In the genomic region with DNA sequence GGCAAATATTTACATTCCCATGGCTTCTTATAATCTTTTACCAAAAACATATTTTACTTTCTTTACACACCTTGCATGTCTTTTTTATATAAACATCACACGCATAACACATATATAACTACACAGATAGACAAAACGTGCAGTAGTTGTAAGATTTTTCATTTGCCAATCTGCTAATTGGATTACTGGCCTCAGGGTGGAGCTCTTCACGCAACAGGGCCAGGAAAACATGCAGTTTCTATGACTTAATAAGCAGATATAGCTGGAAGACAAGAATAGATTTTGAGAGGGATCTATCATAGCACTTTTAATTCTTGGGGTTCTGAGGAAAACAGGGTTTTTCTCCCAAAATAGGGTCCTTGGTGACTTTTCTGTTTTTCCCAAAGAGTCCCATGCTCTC, we compare ENCODE assay signal across 12 cellular contexts. TPM values are rescaled to one million over a fixed set of nuclear protein-coding genes. Genes with fewer than 3 reads are reported as not detected.
DNase-seq lines count a peak whose midpoint lies in the region; ATAC-seq, FAIRE-seq and TF ChIP-seq lines count a peak whose summit lies in the region.
"Had no signal": no experiment of that assay in that cellular context is flagged by ENCODE, and none has a peak within 500 bp of the region (broad histone marks: within the 10 kb centered on the region; RNA-seq: fewer than 3 reads in every experiment).

No MANE protein-coding gene starts in this region.

- CTCF ChIA-PET in T-cell (lab: Charles Lee) = interaction anchor here (1.1 to 1.2 kb wide), 2 partner anchors 9 to 14 kb away, joined by 3 to 4 read pairs; no protein-coding TSS in a partner anchor

- H3K36me3 ChIP-seq in small intestine (ENCODE audit: control insufficient read depth in 2 of 2, insufficient read depth in 2 of 2, low read length in 2 of 2) = no peaks in the 10 kb centered on the region
- H3K36me3 ChIP-seq: BLaER1, right atrium auricular region, stomach had no signal

- peaks cover 3% of the 10 kb centered on the region for H3K36me3 Mint-ChIP-seq in T-cell

- no peaks in the 10 kb centered on the region for H3K4me1 ChIP-seq in small intestine (ENCODE audit: control insufficient read depth in 2 of 2, insufficient read depth in 1 of 2, low read depth in 1 of 2, low read length in 1 of 2)
- H3K4me1 ChIP-seq: right atrium auricular region had no signal

- no peak overlapping the region for H3K4me3 ChIP-seq in choroid plexus epithelial cell (ENCODE audit: low read depth, low read length)
- H3K4me3 ChIP-seq in small intestine (ENCODE audit: low read depth in 1 of 2, low read length in 2 of 2) = no peak overlapping the region
- H3K4me3 ChIP-seq: BLaER1, right atrium auricular region, stomach had no signal

- POLR2A ChIA-PET in T-cell (lab: Charles Lee) = no interaction called here

- no peaks in the 10 kb centered on the region for H3K27me3 Mint-ChIP-seq in T-cell

- 54 to 70% (median 64%) methylated on average over 3 of the region's 3 CpGs for WGBS in small intestine, 3 donors

- H3K9me3 Mint-ChIP-seq in T-cell = no peaks in the 10 kb centered on the region

- H3K9me3 ChIP-seq in small intestine (ENCODE audit: control insufficient read depth, low read depth) = no peaks in the 10 kb centered on the region
- H3K9me3 ChIP-seq: BLaER1, right atrium auricular region, stomach had no signal

- FAIRE-seq in small intestine (lab: Jason Lieb, UNC) = no peak

- TF ChIP-seq CTCF in choroid plexus epithelial cell (conservative IDR thresholded peaks at IDR 0.05; ENCODE audit: low read depth, low read length) = peak; percentile 70

- H3K4me1 Mint-ChIP-seq in T-cell = peaks cover 3 to 7% (median 4%) of the 10 kb centered on the region in 3 donors

- no peak overlapping the region for H3K27ac ChIP-seq in small intestine (ENCODE audit: low read depth in 1 of 2, low read length in 1 of 2)
- H3K27ac ChIP-seq: BLaER1, right atrium auricular region had no signal

- no peak overlapping the region for H3K4me3 Mint-ChIP-seq in T-cell

- ATAC-seq in T-cell (replicated peaks in 1 of 4) (no peak), esophagus mucosa (no peak)

- no peaks in the 10 kb centered on the region for H3K27me3 ChIP-seq in small intestine (ENCODE audit: control insufficient read depth in 2 of 2, insufficient read depth in 2 of 2, low read length in 2 of 2)
- H3K27me3 ChIP-seq: BLaER1, right atrium auricular region, stomach had no signal

- H3K27ac Mint-ChIP-seq in T-cell = no peak overlapping the region

- DNase-seq in NOMO-1 treated with DMSO at 0.1 percent for 48 hours (lab: John Stamatoyannopoulos, UW; ENCODE audit: unreplicated experiment) = peak; percentile 15
- DNase-seq in NOMO-1 (lab: John Stamatoyannopoulos, UW; ENCODE audit: unreplicated experiment in 2 of 2) = no peak
- DNase-seq in NCI-H2227 treated with DMSO at 0.1 percent for 48 hours (lab: John Stamatoyannopoulos, UW) = peak; percentile 8
- peak; percentile 53 for DNase-seq in choroid plexus epithelial cell (ENCODE audit: low read depth)
- DNase-seq in small intestine = peak; percentile 3
- DNase-seq in stimulated activated CD4-positive, alpha-beta T cell treated with anti-CD3 and anti-CD28 coated beads, Interleukin-2, amount 100 ng/mL, for 48 hours = no peak
- no peak for DNase-seq in T-cell
- DNase-seq: activated CD4-positive, CD25-positive, alpha-beta regulatory T cell; stomach had no signal

RNA-seq across cellular contexts. Expression of a gene that starts 12.7 kb away (rescaled TPM):
- 10 to 100 TPM in 2 of 3 donors, 1 to 10 TPM in 1; 7.7 to 26.4 (median 12.4) TPM for polyA plus RNA-seq in small intestine
- total RNA-seq in T-cell (10 to 100 TPM; 25.3 to 33.8 (median 33.0) TPM), esophagus mucosa (21.1 TPM)

RNA-seq across cellular contexts. Expression of a gene that starts 12.9 kb away (rescaled TPM):
- polyA plus RNA-seq in small intestine = 10 to 100 TPM in 1 of 3 donors, 1 to 10 TPM in 2; 5.1 to 17.0 (median 7.0) TPM
- total RNA-seq in T-cell = 10 to 100 TPM; 22.6 to 68.1 (median 29.4) TPM
- total RNA-seq in esophagus mucosa = 7.7 TPM

RNA-seq across cellular contexts. Expression of a gene that starts 41.3 kb away (rescaled TPM):
- 1 to 10 TPM; 1.4 to 3.4 (median 2.4) TPM for polyA plus RNA-seq in small intestine
- total RNA-seq in T-cell (10 to 100 TPM in 2 of 5 donors, 1 to 10 TPM in 3; 3.7 to 12.1 (median 5.2) TPM), esophagus mucosa (2.7 TPM)

Comparison
In these comparisons a context has a peak if more than half of its experiments do, and no peak if none do; other contexts are left out.
1. DNase-seq: peak in NOMO-1 treated with DMSO at 0.1 percent for 48 hours (single experiment), NCI-H2227 treated with DMSO at 0.1 percent for 48 hours (single experiment), choroid plexus epithelial cell (single experiment) and small intestine (single experiment); none in NOMO-1 (0 of 2), stimulated activated CD4-positive, alpha-beta T cell treated with anti-CD3 and anti-CD28 coated beads, Interleukin-2, amount 100 ng/mL, for 48 hours (0 of 2) and T-cell (0 of 34).